In genomic region chr5:95018511-95018910, GRCh38 we compare ENCODE assay signal across 21 cellular contexts.
DNase-seq lines count a peak whose midpoint lies in the region; FAIRE-seq and TF ChIP-seq lines count a peak whose summit lies in the region.
"Had no signal": no experiment of that assay in that cellular context is flagged by ENCODE, and none has a peak within 500 bp of the region (broad histone marks: within the 10 kb centered on the region; RNA-seq: fewer than 3 reads in every experiment).

No MANE protein-coding gene starts in this region.

- no peak overlapping the region for H2BK120ac ChIP-seq in H1 (replicated peaks; ENCODE audit: low read depth, low read length)

- CTCF ChIA-PET in H1 (lab: Charles Lee; ENCODE audit: partially characterized antibody): interaction anchor here (0.9 kb wide), 1 partner anchor 96 kb away, joined by 3 read pairs; no protein-coding TSS in a partner anchor

- H3K79me2 ChIP-seq in H1 (ENCODE audit: control insufficient read depth in 1 of 2, insufficient read depth in 2 of 2, low read length in 2 of 2): no peaks in the 10 kb centered on the region
- no peaks in the 10 kb centered on the region for H3K79me2 ChIP-seq in Karpas-422 (ENCODE audit: low read length)

- no peaks in the 10 kb centered on the region for H4K20me1 ChIP-seq in H1 (replicated peaks in 1 of 2; ENCODE audit: control insufficient read depth in 1 of 2, insufficient read depth in 2 of 2, low read length in 2 of 2)
- no peaks in the 10 kb centered on the region for H4K20me1 ChIP-seq in Karpas-422 (ENCODE audit: insufficient read depth, low read depth, low read length)

- no peak overlapping the region for H3K56ac ChIP-seq in H1 (replicated peaks; ENCODE audit: insufficient read length, low read depth, low read length)

- H3K9me3 ChIP-seq in H1 (ENCODE audit: insufficient read depth in 2 of 2, low read depth in 1 of 2, low read length in 1 of 2) (no peaks in the 10 kb centered on the region), Karpas-422 (ENCODE audit: low read length) (no peaks in the 10 kb centered on the region)
- H3K9me3 ChIP-seq: A549, Caco-2 had no signal

- no peak for DNase-seq in GM18507 (ENCODE audit: extremely low spot score, insufficient read length, low read depth)
- peak in 8 of 61 donors; percentile 10 to 78 (median 16) for DNase-seq in caudate nucleus (lab: John Stamatoyannopoulos, UW)
- no peak for DNase-seq in H1 (ENCODE audit: low read depth in 1 of 2, low spot score in 2 of 2)
- peak; percentile 73 for DNase-seq in putamen (ENCODE audit: low spot score)
- DNase-seq in HT-29 (ENCODE audit: low spot score): no peak
- no peak for DNase-seq in activated T-helper 2 cell treated with anti-CD3 and anti-CD28 coated beads, Interferon-gamma antibody, Interleukin-2, Interleukin-4, amounts not matched to agents 10 μg/mL and 5 μg/mL and 100 μg/mL, durations not matched to agents 14 hours and 24 hours and 36 hours (ENCODE audit: low spot score)
- DNase-seq in Karpas-422: no peak
- DNase-seq: AML-193; Caco-2; Calu3; CD4-positive, alpha-beta T cell; CD8-positive, alpha-beta T cell; DMS79 treated with DMSO at 0.1 percent for 48 hours; GF-D8 had no signal

- H3K36me3 ChIP-seq in H1 (ENCODE audit: control insufficient read depth in 2 of 4, insufficient read depth in 4 of 4, low read length in 3 of 4) (no peaks in the 10 kb centered on the region), Karpas-422 (ENCODE audit: insufficient read depth, low read length) (no peaks in the 10 kb centered on the region)

- no peak overlapping the region for H2BK12ac ChIP-seq in H1 (ENCODE audit: low read depth, low read length)

- no peak overlapping the region for H3K14ac ChIP-seq in H1 (ENCODE audit: insufficient read length)

- H3K36me3 Mint-ChIP-seq in activated T-helper 2 cell treated with anti-CD3 and anti-CD28 coated beads, Interferon-gamma antibody, Interleukin-2, Interleukin-4, amounts not matched to agents 10 μg/mL and 5 μg/mL and 100 μg/mL, durations not matched to agents 14 hours and 24 hours and 36 hours (ENCODE audit: low read depth): no peaks in the 10 kb centered on the region
- H3K36me3 Mint-ChIP-seq: CD8-positive, alpha-beta T cell had no signal

- H4K5ac ChIP-seq in H1 (ENCODE audit: insufficient read length, low read depth, low read length): no peak overlapping the region

- POLR2A ChIA-PET in H1 (lab: Charles Lee; ENCODE audit: partially characterized antibody): no interaction called here

- peak overlapping the region; percentile 37; the same call in 1 of the 2 replicates for H2AFZ ChIP-seq in H1 (ENCODE audit: low read length)
- no peak overlapping the region for H2AFZ ChIP-seq in Karpas-422 (ENCODE audit: low read length)

- no peak overlapping the region for H4K91ac ChIP-seq in H1 (replicated peaks; ENCODE audit: insufficient read length, low read length)

- H3K27ac ChIP-seq in caudate nucleus (ENCODE audit: low read depth, low read length) (peak overlapping the region; percentile 5), H1 (ENCODE audit: low read depth, low read length) (no peak overlapping the region), Karpas-422 (ENCODE audit: low read length) (no peak overlapping the region)
- H3K27ac ChIP-seq: 22Rv1; A549; BLaER1 treated with 17β-estradiol and CSF1 and Interleukin-3, amounts not matched to agents 10 nM and 100 nM; C4-2B had no signal

- TF ChIP-seq POLR2A in H1 (IDR thresholded peaks at IDR 0.05; ENCODE audit: control extremely low read depth in 1 of 2, low read depth in 2 of 2, low read length in 2 of 2): no peak

- no peak for TF ChIP-seq CTCF in H1 (IDR thresholded peaks at IDR 0.05; ENCODE audit: control extremely low read depth in 1 of 3, insufficient read depth in 1 of 3, low read depth in 1 of 3, low read length in 3 of 3)

- peaks cover 4% of the 10 kb centered on the region for H3K27me3 Mint-ChIP-seq in activated T-helper 2 cell treated with anti-CD3 and anti-CD28 coated beads, Interferon-gamma antibody, Interleukin-2, Interleukin-4, amounts not matched to agents 10 μg/mL and 5 μg/mL and 100 μg/mL, durations not matched to agents 14 hours and 24 hours and 36 hours (ENCODE audit: low read depth)
- H3K27me3 Mint-ChIP-seq: B cell; CD4-positive, alpha-beta T cell had no signal

- no peaks in the 10 kb centered on the region for H3K79me1 ChIP-seq in H1 (ENCODE audit: low read depth, low read length)

- H3K9me3 Mint-ChIP-seq in activated T-helper 2 cell treated with anti-CD3 and anti-CD28 coated beads, Interferon-gamma antibody, Interleukin-2, Interleukin-4, amounts not matched to agents 10 μg/mL and 5 μg/mL and 100 μg/mL, durations not matched to agents 14 hours and 24 hours and 36 hours: no peaks in the 10 kb centered on the region
- H3K9me3 Mint-ChIP-seq: CD4-positive, alpha-beta T cell; CD8-positive, alpha-beta T cell had no signal

- peaks cover 17% of the 10 kb centered on the region for H3K4me1 Mint-ChIP-seq in activated T-helper 2 cell treated with anti-CD3 and anti-CD28 coated beads, Interferon-gamma antibody, Interleukin-2, Interleukin-4, amounts not matched to agents 10 μg/mL and 5 μg/mL and 100 μg/mL, durations not matched to agents 14 hours and 24 hours and 36 hours (ENCODE audit: low read depth)
- H3K4me1 Mint-ChIP-seq: B cell had no signal

- H3K4me1 ChIP-seq in H1 (replicated peaks in 1 of 4; ENCODE audit: control insufficient read depth in 3 of 4, insufficient read depth in 4 of 4, low read length in 3 of 4) (no peaks in the 10 kb centered on the region), Karpas-422 (ENCODE audit: low read length) (no peaks in the 10 kb centered on the region)
- H3K4me1 ChIP-seq: A549, Caco-2 had no signal

- no peak overlapping the region for H3K4me3 ChIP-seq in H1 (ENCODE audit: extremely low read depth in 1 of 4, insufficient read depth in 2 of 4, low read depth in 3 of 4, low read length in 4 of 4)
- H3K4me3 ChIP-seq in Karpas-422 (ENCODE audit: low read length): no peak overlapping the region
- H3K4me3 ChIP-seq: A549; BLaER1 treated with 17β-estradiol and CSF1 and Interleukin-3, amounts not matched to agents 10 nM and 100 nM had no signal

- H3K27me3 ChIP-seq in H1 (replicated peaks in 1 of 4; ENCODE audit: control insufficient read depth in 3 of 4, extremely low read depth in 1 of 4, insufficient read depth in 3 of 4, low read length in 3 of 4): no peaks in the 10 kb centered on the region
- H3K27me3 ChIP-seq in Karpas-422 (ENCODE audit: low read length): no peaks in the 10 kb centered on the region
- H3K27me3 ChIP-seq: BLaER1 treated with 17β-estradiol and CSF1 and Interleukin-3, amounts not matched to agents 10 nM and 100 nM had no signal

- H2BK20ac ChIP-seq in H1 (ENCODE audit: low read length): no peak overlapping the region

- 100% methylated on average over 1 of the region's 1 CpG; no CpG with 5 or more reads in 1 of the 2 experiments for WGBS in H1 (ENCODE audit: extremely low coverage in 1 of 2, insufficient coverage in 1 of 2, insufficient read length in 1 of 2, insufficient replicate concordance in 2 of 2, low coverage in 1 of 2, low lambda C conversion rate in 2 of 2, missing lambda C conversion rate in 1 of 2), 2 experiments

- no peak for TF ChIP-seq RAD21 in H1 (IDR thresholded peaks at IDR 0.05 in 1 of 2, conservative IDR thresholded peaks at IDR 0.05 in 1 of 2; ENCODE audit: low read depth in 2 of 2, low read length in 2 of 2)

- H4K8ac ChIP-seq in H1 (ENCODE audit: extremely low read depth, insufficient read depth, low read length): no peak overlapping the region

- H3K4ac ChIP-seq in H1 (replicated peaks; ENCODE audit: insufficient read length, low read depth, low read length): no peak overlapping the region

- intact Hi-C loops in activated T-helper 2 cell treated with anti-CD3 and anti-CD28 coated beads, Interferon-gamma antibody, Interleukin-2, Interleukin-4, amounts not matched to agents 10 μg/mL and 5 μg/mL and 100 μg/mL, durations not matched to agents 14 hours and 24 hours and 36 hours (cut with micrococcal nuclease): no loop called here

- peak; percentile 51 for FAIRE-seq in GM18507 (lab: Jason Lieb, UNC)
- no peak for FAIRE-seq in H1 (lab: Jason Lieb, UNC)
- FAIRE-seq: A549, D721Med, G401.6 had no signal

- no peak overlapping the region for H3K27ac Mint-ChIP-seq in activated T-helper 2 cell treated with anti-CD3 and anti-CD28 coated beads, Interferon-gamma antibody, Interleukin-2, Interleukin-4, amounts not matched to agents 10 μg/mL and 5 μg/mL and 100 μg/mL, durations not matched to agents 14 hours and 24 hours and 36 hours
- H3K27ac Mint-ChIP-seq: B cell; CD4-positive, alpha-beta T cell; CD8-positive, alpha-beta T cell had no signal

- H3K9ac ChIP-seq in H1 (replicated peaks in 1 of 4; ENCODE audit: extremely low read depth in 1 of 4, low read depth in 3 of 4, low read length in 3 of 4) (no peak overlapping the region), Karpas-422 (ENCODE audit: low read length) (no peak overlapping the region)
- H3K9ac ChIP-seq: BLaER1 treated with 17β-estradiol and CSF1 and Interleukin-3, amounts not matched to agents 10 nM and 100 nM had no signal

- no peak for TF ChIP-seq EP300 in H1 (IDR thresholded peaks at IDR 0.05; ENCODE audit: borderline replicate concordance in 1 of 2, low read depth in 2 of 2, low read length in 2 of 2)

- H3K18ac ChIP-seq in H1 (ENCODE audit: extremely low read depth, low read length): no peak overlapping the region

- H2BK5ac ChIP-seq in H1 (ENCODE audit: low read depth, low read length): no peak overlapping the region

- H3K23ac ChIP-seq in H1 (ENCODE audit: insufficient read length): no peak overlapping the region

- no peaks in the 10 kb centered on the region for H3K23me2 ChIP-seq in H1 (ENCODE audit: low read depth, low read length)

- H2BK15ac ChIP-seq in H1 (ENCODE audit: low read length): no peak overlapping the region

- H3K4me2 ChIP-seq in H1 (ENCODE audit: insufficient read depth in 1 of 2, low read depth in 2 of 2, low read length in 2 of 2) (no peak overlapping the region), Karpas-422 (ENCODE audit: low read depth, low read length, poor library complexity, severe bottlenecking) (no peak overlapping the region)
- H3K4me2 ChIP-seq: A549 had no signal

- no peaks in the 10 kb centered on the region for H3K9me2 ChIP-seq in Karpas-422 (replicated peaks; ENCODE audit: insufficient read depth, low read length)

- no peak overlapping the region for H2AK5ac ChIP-seq in H1 (ENCODE audit: low read depth, low read length)

- H3K4me3 Mint-ChIP-seq in activated T-helper 2 cell treated with anti-CD3 and anti-CD28 coated beads, Interferon-gamma antibody, Interleukin-2, Interleukin-4, amounts not matched to agents 10 μg/mL and 5 μg/mL and 100 μg/mL, durations not matched to agents 14 hours and 24 hours and 36 hours (ENCODE audit: low read depth): no peak overlapping the region
- H3K4me3 Mint-ChIP-seq: B cell; CD4-positive, alpha-beta T cell; CD8-positive, alpha-beta T cell had no signal

TF ChIP-seq in H1, 55 proteins besides CTCF, POLR2A, EP300 and RAD21 (continues in another document):
- TF ChIP-seq FOSL1 (IDR thresholded peaks at IDR 0.05; ENCODE audit: insufficient read depth, low read depth, low read length) (no peak), EGR1 (IDR thresholded peaks at IDR 0.05; ENCODE audit: borderline replicate concordance, low read depth, low read length) (no peak), SIX5 (IDR thresholded peaks at IDR 0.05; ENCODE audit: low read depth, low read length) (no peak), TCF12 (IDR thresholded peaks at IDR 0.05; ENCODE audit: low read depth, low read length) (no peak), PHF8 (conservative IDR thresholded peaks at IDR 0.05; ENCODE audit: low read depth, low read length) (no peak)
